In the genomic region with DNA sequence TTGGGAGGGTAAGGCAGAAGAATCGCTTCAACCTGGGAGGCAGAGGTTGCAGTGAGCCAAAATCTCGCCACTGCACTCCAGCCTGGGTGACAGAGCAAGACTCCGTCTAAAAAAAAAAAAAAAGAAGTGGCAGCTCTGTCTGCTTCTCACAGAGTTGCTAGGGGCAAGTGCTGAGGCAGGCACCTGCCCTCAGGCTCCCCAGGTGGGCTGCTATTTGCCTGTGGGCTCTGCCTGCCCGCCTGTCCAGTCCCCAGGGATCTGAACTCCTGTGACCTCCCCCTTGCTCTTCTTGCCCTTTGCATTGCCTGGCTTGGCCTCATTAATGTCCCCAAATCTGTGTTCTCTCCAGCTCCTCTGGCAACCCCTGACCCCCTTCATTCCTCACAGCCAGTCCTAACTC, we compare ENCODE assay signal across 3 cellular contexts. TPM values are rescaled to one million over a fixed set of nuclear protein-coding genes. Genes with fewer than 3 reads are reported as not detected.
"Had no signal": no experiment of that assay in that cellular context is flagged by ENCODE, and none has a peak within 500 bp of the region (broad histone marks: within the 10 kb centered on the region; RNA-seq: fewer than 3 reads in every experiment).

No MANE protein-coding gene starts in this region.

RNA-seq across cellular contexts. Expression of a gene that starts 28.0 kb away (rescaled TPM):
- total RNA-seq: K562 had no signal
- polyA plus RNA-seq: K562 had no signal

RNA-seq across cellular contexts. Expression of a gene that starts 56.6 kb away (rescaled TPM):
- total RNA-seq: GM23248 had no signal
- polyA plus RNA-seq: GM23248, IMR-90 had no signal
